23 cellular contexts compared by ENCODE assay signal in the genomic region with DNA sequence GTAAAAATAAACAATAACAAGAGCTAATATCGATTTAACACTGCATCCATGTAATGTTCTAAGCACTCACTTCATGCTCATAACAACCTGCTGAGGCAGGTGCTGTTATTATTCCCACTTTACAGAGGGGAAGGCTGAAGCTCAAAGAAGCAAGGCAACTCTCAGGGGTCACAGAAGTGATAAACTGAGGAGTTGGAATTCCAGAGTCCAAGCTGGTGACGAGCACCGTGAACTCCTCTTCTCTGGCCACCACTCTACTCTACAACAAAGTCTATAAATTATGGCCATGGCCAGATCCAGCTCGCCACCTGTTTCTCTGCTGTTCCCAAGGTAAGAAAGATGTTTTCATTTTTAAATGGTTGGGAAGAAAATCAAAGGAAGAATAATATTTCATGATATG.
"Had no signal": no experiment of that assay in that cellular context is flagged by ENCODE, and none has a peak within 500 bp of the region (broad histone marks: within the 10 kb centered on the region; RNA-seq: fewer than 3 reads in every experiment).

No MANE protein-coding gene starts in this region.

- H3K4me3 ChIP-seq: body of pancreas, cardiac muscle cell, gastrocnemius medialis, pancreas, psoas muscle, right atrium auricular region, stomach had no signal

- H3K27me3 Mint-ChIP-seq: activated CD4-positive, alpha-beta T cell treated with anti-CD3 and anti-CD28 coated beads, Interleukin-2, amount 10 ng/mL, durations not matched to agents 7 days and 5 days; activated naive CD4-positive, alpha-beta T cell treated with anti-CD3 and anti-CD28 coated beads, Interleukin-2, amount 50 U/mL, for 24 hours had no signal

- H3K4me1 ChIP-seq: body of pancreas, gastrocnemius medialis, pancreas, psoas muscle, right atrium auricular region had no signal

- H3K36me3 ChIP-seq: cardiac muscle cell, gastrocnemius medialis, pancreas, right atrium auricular region, stomach had no signal

- H3K36me3 Mint-ChIP-seq: activated naive CD4-positive, alpha-beta T cell treated with anti-CD3 and anti-CD28 coated beads, Interleukin-2, amount 50 U/mL, for 24 hours; stimulated activated effector memory CD8-positive, alpha-beta T cell treated with anti-CD3 and anti-CD28 coated beads, Interleukin-12 subunit alpha, Interleukin-12 subunit beta, amount 100 ng/mL, for 72 hours had no signal

- H3K4me1 Mint-ChIP-seq: activated CD4-positive, alpha-beta T cell treated with anti-CD3 and anti-CD28 coated beads, Interleukin-2, amount 10 ng/mL, durations not matched to agents 7 days and 5 days; activated naive CD4-positive, alpha-beta T cell treated with anti-CD3 and anti-CD28 coated beads, Interleukin-2, amount 50 U/mL, for 24 hours had no signal

- H3K4me3 Mint-ChIP-seq: activated CD4-positive, alpha-beta T cell treated with anti-CD3 and anti-CD28 coated beads, Interleukin-2, amount 10 ng/mL, durations not matched to agents 7 days and 5 days; activated CD8-positive, alpha-beta T cell treated with anti-CD3 and anti-CD28 coated beads for 36 hours; activated naive CD4-positive, alpha-beta T cell treated with anti-CD3 and anti-CD28 coated beads, Interleukin-2, amount 50 U/mL, for 24 hours; memory B cell; nephron progenitor cell; stimulated activated effector memory CD8-positive, alpha-beta T cell treated with anti-CD3 and anti-CD28 coated beads, Interleukin-12 subunit alpha, Interleukin-12 subunit beta, amount 100 ng/mL, for 72 hours; T-helper 2 cell treated with Interferon-gamma antibody and Interleukin-4, amounts not matched to agents 5 μg/mL and 100 μg/mL, for 36 hours had no signal

- H3K9me3 ChIP-seq: body of pancreas, gastrocnemius medialis, pancreas, psoas muscle, right atrium auricular region, stomach had no signal

- DNase-seq: activated CD4-positive, alpha-beta T cell treated with anti-CD3 and anti-CD28 coated beads, Interleukin-2, amount 10 ng/mL, durations not matched to agents 7 days and 5 days; activated CD8-positive, alpha-beta T cell treated with anti-CD3 and anti-CD28 coated beads for 36 hours; activated gamma-delta T cell treated with Interleukin-2 at 50 U/mL for 16 hours; activated T-cell treated with anti-CD3 and anti-CD28 coated beads, Interleukin-2, amount 50 U/mL, for 1 hour; anterior cingulate cortex; body of pancreas; effector CD4-positive, alpha-beta T cell; gastrocnemius medialis; head of caudate nucleus; left cardiac atrium; nephron progenitor cell; pancreas; psoas muscle; stimulated activated CD4-positive, alpha-beta T cell treated with anti-CD3 and anti-CD28 coated beads, Interleukin-1b, Interleukin-23, amount 100 ng/mL, for 48 hours; stomach; trophoblast cell had no signal

- H3K27ac ChIP-seq: body of pancreas, cardiac muscle cell, gastrocnemius medialis, pancreas, psoas muscle, right atrium auricular region, stomach had no signal

- H3K27ac Mint-ChIP-seq: activated CD4-positive, alpha-beta T cell treated with anti-CD3 and anti-CD28 coated beads, Interleukin-2, amount 10 ng/mL, durations not matched to agents 7 days and 5 days; activated CD8-positive, alpha-beta T cell treated with anti-CD3 and anti-CD28 coated beads for 36 hours; activated naive CD4-positive, alpha-beta T cell treated with anti-CD3 and anti-CD28 coated beads, Interleukin-2, amount 50 U/mL, for 24 hours; memory B cell; stimulated activated effector memory CD8-positive, alpha-beta T cell treated with anti-CD3 and anti-CD28 coated beads, Interleukin-12 subunit alpha, Interleukin-12 subunit beta, amount 100 ng/mL, for 72 hours; T-helper 2 cell treated with Interferon-gamma antibody and Interleukin-4, amounts not matched to agents 5 μg/mL and 100 μg/mL, for 36 hours had no signal

- H3K27me3 ChIP-seq: body of pancreas, cardiac muscle cell, pancreas, right atrium auricular region had no signal

- H3K9me3 Mint-ChIP-seq: activated CD4-positive, alpha-beta T cell treated with anti-CD3 and anti-CD28 coated beads, Interleukin-2, amount 10 ng/mL, durations not matched to agents 7 days and 5 days; activated CD8-positive, alpha-beta T cell treated with anti-CD3 and anti-CD28 coated beads for 36 hours; activated naive CD4-positive, alpha-beta T cell treated with anti-CD3 and anti-CD28 coated beads, Interleukin-2, amount 50 U/mL, for 24 hours; memory B cell; nephron progenitor cell; stimulated activated effector memory CD8-positive, alpha-beta T cell treated with anti-CD3 and anti-CD28 coated beads, Interleukin-12 subunit alpha, Interleukin-12 subunit beta, amount 100 ng/mL, for 72 hours; T-helper 2 cell treated with Interferon-gamma antibody and Interleukin-4, amounts not matched to agents 5 μg/mL and 100 μg/mL, for 36 hours had no signal

- ATAC-seq: activated CD4-positive, CD25-positive, alpha-beta regulatory T cell treated with anti-CD3 and anti-CD28 coated beads, Interleukin-2, amount 50 U/mL, for 24 hours; activated CD8-positive, alpha-beta T cell treated with anti-CD3 and anti-CD28 coated beads for 36 hours; body of pancreas; gastrocnemius medialis; left cardiac atrium; pancreas; psoas muscle; stimulated activated effector memory CD8-positive, alpha-beta T cell treated with anti-CD3 and anti-CD28 coated beads, Interleukin-12 subunit alpha, Interleukin-12 subunit beta, amount 100 ng/mL, for 72 hours had no signal
